10 cellular contexts compared by ENCODE assay signal in the genomic region with DNA sequence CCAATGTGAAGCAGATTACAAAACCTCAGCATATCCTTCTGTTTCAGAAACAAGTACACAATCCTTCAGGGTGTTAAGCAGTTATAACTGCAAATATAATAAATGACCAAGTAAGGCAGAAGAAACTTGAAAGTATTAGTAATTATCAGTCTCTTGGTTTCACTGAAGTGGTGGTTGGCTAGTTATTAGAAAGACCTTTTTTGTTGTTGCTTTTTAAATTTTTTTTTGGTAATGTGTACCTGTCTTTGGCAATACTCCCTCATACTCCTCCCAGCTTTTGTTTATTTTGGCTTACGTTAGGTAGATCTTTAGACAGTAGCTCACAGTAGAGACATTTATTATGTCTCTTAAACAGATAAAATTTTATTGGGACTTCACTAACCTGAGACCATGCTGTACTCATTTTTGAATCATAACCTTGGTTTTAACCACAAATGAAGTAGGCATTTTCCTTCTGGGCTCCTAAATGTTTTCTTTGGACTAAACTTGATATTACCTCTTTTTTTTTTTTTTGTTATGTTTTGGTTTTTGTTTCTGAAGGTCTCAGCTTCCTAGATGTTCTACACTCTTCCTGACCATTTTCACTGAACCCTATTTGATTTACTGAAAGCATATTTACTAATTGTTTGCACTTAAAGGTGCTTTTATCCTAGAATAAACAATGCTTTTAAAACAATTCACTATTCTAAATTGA. TPM values are rescaled to one million over a fixed set of nuclear protein-coding genes. Genes with fewer than 3 reads are reported as not detected.
DNase-seq lines count a peak whose midpoint lies in the region; ATAC-seq and TF ChIP-seq lines count a peak whose summit lies in the region.
"Had no signal": no experiment of that assay in that cellular context is flagged by ENCODE, and none has a peak within 500 bp of the region (broad histone marks: within the 10 kb centered on the region; RNA-seq: fewer than 3 reads in every experiment).

No MANE protein-coding gene starts in this region.

- H3K4me3 Mint-ChIP-seq in memory B cell, result no peak overlapping the region
- peak overlapping the region in 1 of 2 donors; percentile 43 for H3K4me3 Mint-ChIP-seq in stimulated activated naive CD8-positive, alpha-beta T cell treated with anti-CD3 and anti-CD28 coated beads, Interleukin-15, amount 100 ng/mL, for 72 hours

- H3K36me3 Mint-ChIP-seq in memory B cell, result no peaks in the 10 kb centered on the region

- H3K9me3 Mint-ChIP-seq in memory B cell, result no peaks in the 10 kb centered on the region
- no peaks in the 10 kb centered on the region for H3K9me3 Mint-ChIP-seq in stimulated activated naive CD8-positive, alpha-beta T cell treated with anti-CD3 and anti-CD28 coated beads, Interleukin-15, amount 100 ng/mL, for 72 hours

- ATAC-seq in GM18517 (IDR thresholded peaks at IDR 0.05; ENCODE audit: unreplicated experiment) (peak; percentile 41), HG02870 (IDR thresholded peaks at IDR 0.05; ENCODE audit: unreplicated experiment) (peak; percentile 53), memory B cell (ENCODE audit: low read depth) (no peak)
- no peak for ATAC-seq in stimulated activated naive CD8-positive, alpha-beta T cell treated with anti-CD3 and anti-CD28 coated beads, Interleukin-15, amount 100 ng/mL, for 72 hours

- peak overlapping the region; percentile 24 for H3K27ac Mint-ChIP-seq in memory B cell
- peak overlapping the region in 1 of 2 donors; percentile 77 for H3K27ac Mint-ChIP-seq in stimulated activated naive CD8-positive, alpha-beta T cell treated with anti-CD3 and anti-CD28 coated beads, Interleukin-15, amount 100 ng/mL, for 72 hours

- H3K27me3 Mint-ChIP-seq in memory B cell, result no peaks in the 10 kb centered on the region
- no peaks in the 10 kb centered on the region for H3K27me3 Mint-ChIP-seq in stimulated activated naive CD8-positive, alpha-beta T cell treated with anti-CD3 and anti-CD28 coated beads, Interleukin-15, amount 100 ng/mL, for 72 hours

- TF ChIP-seq CTCF in RWPE1 (conservative IDR thresholded peaks at IDR 0.05; ENCODE audit: low read depth), result no peak

- DNase-seq in RPMI7951 (ENCODE audit: low read depth), result peak; percentile 56
- no peak for DNase-seq in memory B cell (ENCODE audit: low spot score in 2 of 2)
- DNase-seq in SIG-M5 (lab: John Stamatoyannopoulos, UW), result no peak
- no peak for DNase-seq in RWPE1 (ENCODE audit: low spot score)
- no peak for DNase-seq in stimulated activated naive CD8-positive, alpha-beta T cell treated with anti-CD3 and anti-CD28 coated beads, Interleukin-15, amount 100 ng/mL, for 72 hours
- DNase-seq in AML-193 (lab: John Stamatoyannopoulos, UW), result no peak
- DNase-seq: activated naive CD4-positive, alpha-beta T cell; left ventricle myocardium inferior had no signal

- CTCF ChIA-PET in RWPE1 (lab: Yijun Ruan, JAX), result interaction anchor here (0.8 kb wide), 1 partner anchor 71 kb away, joined by 7 read pairs; no protein-coding TSS in a partner anchor

- POLR2A ChIA-PET in RWPE1 (lab: Yijun Ruan, JAX; ENCODE audit: low non-redundant PET), result no interaction called here

- H3K4me1 Mint-ChIP-seq in memory B cell, result peaks cover 31% of the 10 kb centered on the region
- H3K4me1 Mint-ChIP-seq in stimulated activated naive CD8-positive, alpha-beta T cell treated with anti-CD3 and anti-CD28 coated beads, Interleukin-15, amount 100 ng/mL, for 72 hours, result peaks cover 68% of the 10 kb centered on the region

- no peak overlapping the region for H3K27ac ChIP-seq in RWPE1
- H3K27ac ChIP-seq: left ventricle myocardium inferior had no signal

RNA-seq across cellular contexts. Expression of a gene that starts 6.4 kb away (rescaled TPM):
- total RNA-seq in RPMI7951 (2014; rRNA removed; shearing (Covaris generic)), result 20.3 and 27.2 TPM in 2 replicates

Comparison
In these comparisons a context has a peak if more than half of its experiments do, and no peak if none do; other contexts are left out.
1. ATAC-seq: peak in GM18517 (single experiment) and HG02870 (single experiment); none in memory B cell (single experiment) and stimulated activated naive CD8-positive, alpha-beta T cell treated with anti-CD3 and anti-CD28 coated beads, Interleukin-15, amount 100 ng/mL, for 72 hours (single experiment).